ENCODE assay signal across 15 cellular contexts in genomic region chr10:29795856-29796255, GRCh38.
DNase-seq lines count a peak whose midpoint lies in the region; ATAC-seq and TF ChIP-seq lines count a peak whose summit lies in the region.
"Had no signal": no experiment of that assay in that cellular context is flagged by ENCODE, and none has a peak within 500 bp of the region (broad histone marks: within the 10 kb centered on the region; RNA-seq: fewer than 3 reads in every experiment).

No MANE protein-coding gene starts in this region.

- intact Hi-C loops in esophagus muscularis mucosa (cut with DNase I), result no loop called here
- intact Hi-C loops in activated CD4-positive, alpha-beta T cell treated with anti-CD3 and anti-CD28 coated beads for 36 hours (cut with DNase I, micrococcal nuclease), result no loop called here

- H3K27me3 Mint-ChIP-seq in activated CD4-positive, alpha-beta T cell treated with anti-CD3 and anti-CD28 coated beads for 36 hours, result peaks cover 6% of the 10 kb centered on the region

- H3K9ac ChIP-seq in parathyroid adenoma, result no peak overlapping the region

- H3K27ac Mint-ChIP-seq in activated CD4-positive, alpha-beta T cell treated with anti-CD3 and anti-CD28 coated beads for 36 hours, result no peak overlapping the region
- H3K27ac Mint-ChIP-seq: activated naive CD8-positive, alpha-beta T cell treated with anti-CD3 and anti-CD28 coated beads, Interleukin-2, amount 10 ng/mL, durations not matched to agents 7 days and 5 days; naive thymus-derived CD4-positive, alpha-beta T cell had no signal

- TF ChIP-seq POLR2A in esophagus muscularis mucosa (IDR thresholded peaks at IDR 0.05; ENCODE audit: low read depth), result no peak

- WGBS in esophagus muscularis mucosa, result 43% methylated on average over 4 of the region's 4 CpGs

- H3K4me2 ChIP-seq in parathyroid adenoma (ENCODE audit: low read length), result no peak overlapping the region

- H3K27me3 ChIP-seq in esophagus muscularis mucosa, result no peaks in the 10 kb centered on the region
- no peaks in the 10 kb centered on the region for H3K27me3 ChIP-seq in parathyroid adenoma (ENCODE audit: control insufficient read depth, insufficient read depth, low read length)
- no peaks in the 10 kb centered on the region for H3K27me3 ChIP-seq in effector memory CD4-positive, alpha-beta T cell (replicated peaks; ENCODE audit: control insufficient read depth, insufficient read depth, low read length, poor library complexity, severe bottlenecking)
- H3K27me3 ChIP-seq: gastrocnemius medialis had no signal

- H3K9me3 ChIP-seq in esophagus muscularis mucosa (no peaks in the 10 kb centered on the region), parathyroid adenoma (ENCODE audit: control insufficient read depth, low read length) (no peaks in the 10 kb centered on the region)
- H3K9me3 ChIP-seq in effector memory CD4-positive, alpha-beta T cell (ENCODE audit: control insufficient read depth, low read length), result no peaks in the 10 kb centered on the region
- H3K9me3 ChIP-seq: gastrocnemius medialis had no signal

- CTCF ChIA-PET in activated CD4-positive, alpha-beta T cell treated with anti-CD3 and anti-CD28 coated beads for 36 hours (lab: Charles Lee), result no interaction called here

- no peaks in the 10 kb centered on the region for H3K4me1 Mint-ChIP-seq in activated CD4-positive, alpha-beta T cell treated with anti-CD3 and anti-CD28 coated beads for 36 hours
- H3K4me1 Mint-ChIP-seq: activated naive CD8-positive, alpha-beta T cell treated with anti-CD3 and anti-CD28 coated beads, Interleukin-2, amount 10 ng/mL, durations not matched to agents 7 days and 5 days; naive thymus-derived CD4-positive, alpha-beta T cell had no signal

- H3K36me3 ChIP-seq in esophagus muscularis mucosa (no peaks in the 10 kb centered on the region), parathyroid adenoma (ENCODE audit: control insufficient read depth, insufficient read depth, low read length) (no peaks in the 10 kb centered on the region)
- H3K36me3 ChIP-seq in effector memory CD4-positive, alpha-beta T cell (ENCODE audit: control insufficient read depth, insufficient read depth, low read length), result no peaks in the 10 kb centered on the region
- H3K36me3 ChIP-seq: gastrocnemius medialis had no signal

- H3K4me1 ChIP-seq in esophagus muscularis mucosa (peaks cover 8 to 55% (median 42%) of the 10 kb centered on the region in 4 donors), parathyroid adenoma (peaks cover 15% of the 10 kb centered on the region)
- no peaks in the 10 kb centered on the region for H3K4me1 ChIP-seq in effector memory CD4-positive, alpha-beta T cell (ENCODE audit: control insufficient read depth, insufficient read depth, low read length, poor library complexity, severe bottlenecking)

- H3K4me3 ChIP-seq in esophagus muscularis mucosa (peak overlapping the region in 1 of 4 donors; percentile 3), parathyroid adenoma (ENCODE audit: low read depth, low read length) (no peak overlapping the region)
- H3K4me3 ChIP-seq in effector memory CD4-positive, alpha-beta T cell (ENCODE audit: insufficient read depth, low read depth, low read length, poor library complexity, severe bottlenecking), result no peak overlapping the region
- H3K4me3 ChIP-seq: gastrocnemius medialis had no signal

- ATAC-seq in GM18907 (IDR thresholded peaks at IDR 0.05; ENCODE audit: unreplicated experiment), result no peak
- ATAC-seq in GM21528 (IDR thresholded peaks at IDR 0.05; ENCODE audit: low FRiP score, unreplicated experiment), result no peak
- no peak for ATAC-seq in activated CD4-positive, alpha-beta T cell treated with anti-CD3 and anti-CD28 coated beads for 36 hours
- ATAC-seq: gastrocnemius medialis; naive thymus-derived CD4-positive, alpha-beta T cell had no signal

- POLR2A ChIA-PET in activated CD4-positive, alpha-beta T cell treated with anti-CD3 and anti-CD28 coated beads for 36 hours (lab: Charles Lee), result no interaction called here

- H3K36me3 Mint-ChIP-seq in activated CD4-positive, alpha-beta T cell treated with anti-CD3 and anti-CD28 coated beads for 36 hours (ENCODE audit: low read depth), result no peaks in the 10 kb centered on the region
- H3K36me3 Mint-ChIP-seq: activated naive CD8-positive, alpha-beta T cell treated with anti-CD3 and anti-CD28 coated beads, Interleukin-2, amount 10 ng/mL, durations not matched to agents 7 days and 5 days; naive thymus-derived CD4-positive, alpha-beta T cell had no signal

- no peaks in the 10 kb centered on the region for H3K79me2 ChIP-seq in parathyroid adenoma

- DNase-seq in A172 (ENCODE audit: low spot score) (peak; percentile 44), LoVo (ENCODE audit: low spot score) (peak; percentile 65), esophagus muscularis mucosa (ENCODE audit: extremely low spot score) (no peak)
- DNase-seq in effector memory CD4-positive, alpha-beta T cell, result no peak
- DNase-seq in activated CD4-positive, alpha-beta T cell treated with anti-CD3 and anti-CD28 coated beads for 36 hours, result no peak
- DNase-seq: activated CD8-positive, alpha-beta memory T cell treated with anti-CD3 and anti-CD28 coated beads, Interleukin-2, amount 50 U/mL, for 48 hours; activated naive CD8-positive, alpha-beta T cell treated with anti-CD3 and anti-CD28 coated beads, Interleukin-2, amount 10 ng/mL, durations not matched to agents 7 days and 5 days; gastrocnemius medialis; kidney; naive thymus-derived CD4-positive, alpha-beta T cell; NCI-H146; NCI-H510A treated with DMSO at 0.1 percent for 48 hours had no signal

- TF ChIP-seq CTCF in esophagus muscularis mucosa (IDR thresholded peaks at IDR 0.05) (no peak), parathyroid adenoma (IDR thresholded peaks at IDR 0.05) (no peak)

- peak overlapping the region; percentile 47 for H2AFZ ChIP-seq in parathyroid adenoma

- TF ChIP-seq EP300 in esophagus muscularis mucosa (IDR thresholded peaks at IDR 0.05), result no peak

- H3K27ac ChIP-seq in esophagus muscularis mucosa (replicated peaks in 1 of 4), result peak overlapping the region; percentile 82 to 90 (median 88)
- H3K27ac ChIP-seq in parathyroid adenoma, result no peak overlapping the region
- no peak overlapping the region for H3K27ac ChIP-seq in effector memory CD4-positive, alpha-beta T cell (ENCODE audit: insufficient read depth, low read length, poor library complexity, severe bottlenecking)
- H3K27ac ChIP-seq: gastrocnemius medialis had no signal

- H3K4me3 Mint-ChIP-seq in activated CD4-positive, alpha-beta T cell treated with anti-CD3 and anti-CD28 coated beads for 36 hours, result no peak overlapping the region
- H3K4me3 Mint-ChIP-seq: activated naive CD8-positive, alpha-beta T cell treated with anti-CD3 and anti-CD28 coated beads, Interleukin-2, amount 10 ng/mL, durations not matched to agents 7 days and 5 days; naive thymus-derived CD4-positive, alpha-beta T cell had no signal

- H3K9me3 Mint-ChIP-seq in activated CD4-positive, alpha-beta T cell treated with anti-CD3 and anti-CD28 coated beads for 36 hours (ENCODE audit: low read depth), result peaks cover 1% of the 10 kb centered on the region
- H3K9me3 Mint-ChIP-seq: naive thymus-derived CD4-positive, alpha-beta T cell had no signal

Comparison
In these comparisons a context has a peak if more than half of its experiments do, and no peak if none do; other contexts are left out.
1. DNase-seq: peak in A172 (single experiment) and LoVo (single experiment); none in esophagus muscularis mucosa (single experiment), effector memory CD4-positive, alpha-beta T cell (0 of 3) and activated CD4-positive, alpha-beta T cell treated with anti-CD3 and anti-CD28 coated beads for 36 hours (single experiment).
2. H3K27ac ChIP-seq: peak in esophagus muscularis mucosa (4 of 4); none in parathyroid adenoma (single experiment) and effector memory CD4-positive, alpha-beta T cell (single experiment).